9 cellular contexts compared by ENCODE assay signal in the genomic region with DNA sequence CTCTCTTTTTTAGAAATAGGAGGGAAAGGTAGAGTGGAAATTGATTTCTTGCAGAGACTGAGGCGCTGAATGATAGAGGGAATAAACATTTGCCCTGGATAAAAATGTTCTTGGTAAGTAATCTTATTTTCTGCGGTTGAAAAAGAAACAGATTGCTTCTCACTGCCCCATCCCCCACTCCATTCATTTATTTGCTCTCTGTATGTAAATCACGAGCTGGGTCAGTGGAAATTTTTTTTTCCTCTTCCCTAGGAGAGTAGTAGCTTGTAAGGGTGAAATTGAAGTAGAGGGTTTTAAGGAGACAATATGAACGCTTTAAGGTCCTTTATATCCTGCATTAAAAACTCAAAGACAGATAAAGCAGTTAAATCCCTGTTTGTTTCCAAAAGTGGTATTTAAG. TPM values are rescaled to one million over a fixed set of nuclear protein-coding genes. Genes with fewer than 3 reads are reported as not detected.
DNase-seq lines count a peak whose midpoint lies in the region; ATAC-seq and TF ChIP-seq lines count a peak whose summit lies in the region.
"Had no signal": no experiment of that assay in that cellular context is flagged by ENCODE, and none has a peak within 500 bp of the region (broad histone marks: within the 10 kb centered on the region; RNA-seq: fewer than 3 reads in every experiment).

No MANE protein-coding gene starts in this region.

- H3K9ac ChIP-seq in BLaER1 = no peak overlapping the region
- peak overlapping the region; percentile 44 to 96 for H3K9ac ChIP-seq in colonic mucosa (ENCODE audit: low read depth in 2 of 2, low read length in 2 of 2)

- H3K36me3 ChIP-seq in BLaER1 = no peaks in the 10 kb centered on the region
- no peaks in the 10 kb centered on the region for H3K36me3 ChIP-seq in colonic mucosa
- no peaks in the 10 kb centered on the region for H3K36me3 ChIP-seq in right lobe of liver

- no peaks in the 10 kb centered on the region for H4K20me1 ChIP-seq in BLaER1

- H3K4me1 Mint-ChIP-seq in nephron progenitor cell = peaks cover 50% of the 10 kb centered on the region

- H3K9me3 Mint-ChIP-seq in nephron progenitor cell = no peaks in the 10 kb centered on the region
- H3K9me3 Mint-ChIP-seq: activated CD4-positive, alpha-beta memory T cell treated with anti-CD3 and anti-CD28 coated beads for 36 hours had no signal

- H3K9me3 ChIP-seq in BLaER1 (no peaks in the 10 kb centered on the region), colonic mucosa (no peaks in the 10 kb centered on the region), right lobe of liver (no peaks in the 10 kb centered on the region)

- DNase-seq in NCI-H2171 (lab: John Stamatoyannopoulos, UW) (peak; percentile 48), colonic mucosa (peak; percentile 58), nephron progenitor cell (no peak), right lobe of liver (no peak), germinal center (ENCODE audit: low spot score) (no peak)
- DNase-seq in activated CD4-positive, alpha-beta T cell treated with anti-CD3 and anti-CD28 coated beads for 48 hours = no peak
- no peak for DNase-seq in stimulated activated CD4-positive, alpha-beta T cell treated with anti-CD3 and anti-CD28 coated beads, Interleukin-4, amount 100 ng/mL, for 4 hours
- DNase-seq: activated CD4-positive, alpha-beta memory T cell treated with anti-CD3 and anti-CD28 coated beads for 36 hours had no signal

- H3K4me1 ChIP-seq in BLaER1 = peaks cover 17% of the 10 kb centered on the region
- no peaks in the 10 kb centered on the region for H3K4me1 ChIP-seq in colonic mucosa
- H3K4me1 ChIP-seq in right lobe of liver = peaks cover 0 to 9% (median 0%) of the 10 kb centered on the region in 4 donors

- H3K4me2 ChIP-seq in BLaER1 = peak overlapping the region; percentile 84

- H3K27me3 ChIP-seq in BLaER1 (0 out of 2 replicates have a peak, but pooled peaks cover 3% of the 10 kb centered on the region), colonic mucosa (no peaks in the 10 kb centered on the region), right lobe of liver (no peaks in the 10 kb centered on the region)

- peak overlapping the region; percentile 62 for H3K4me3 ChIP-seq in BLaER1
- peak overlapping the region; percentile 37 for H3K4me3 ChIP-seq in colonic mucosa
- peak overlapping the region in 1 of 3 donors; percentile 7 for H3K4me3 ChIP-seq in right lobe of liver

- no peak for TF ChIP-seq CTCF in colonic mucosa (IDR thresholded peaks at IDR 0.05)
- no peak for TF ChIP-seq CTCF in nephron progenitor cell (IDR thresholded peaks at IDR 0.05)
- TF ChIP-seq CTCF in right lobe of liver (IDR thresholded peaks at IDR 0.05) = no peak

- WGBS in right lobe of liver (ENCODE audit: insufficient coverage, low coverage, low lambda C conversion rate, missing lambda C conversion rate) = 1% methylated on average over 4 of the region's 4 CpGs

- H3K27me3 Mint-ChIP-seq in nephron progenitor cell (ENCODE audit: low read depth, poor library complexity) = peaks cover 55% of the 10 kb centered on the region

- intact Hi-C loops in colonic mucosa (cut with DNase I) = no loop called here
- intact Hi-C loops in right lobe of liver (cut with DNase I) = no loop called here

- no peak for TF ChIP-seq POLR2A in right lobe of liver (IDR thresholded peaks at IDR 0.05)

- ATAC-seq in right lobe of liver = no peak

- H3K36me3 Mint-ChIP-seq in nephron progenitor cell (ENCODE audit: low read depth) = no peaks in the 10 kb centered on the region
- H3K36me3 Mint-ChIP-seq: activated CD4-positive, alpha-beta memory T cell treated with anti-CD3 and anti-CD28 coated beads for 36 hours had no signal

- H3K4me3 Mint-ChIP-seq in nephron progenitor cell = peak overlapping the region; percentile 87
- H3K4me3 Mint-ChIP-seq: activated CD4-positive, alpha-beta memory T cell treated with anti-CD3 and anti-CD28 coated beads for 36 hours had no signal

- H3K27ac ChIP-seq in BLaER1 = no peak overlapping the region
- peak overlapping the region; percentile 76 for H3K27ac ChIP-seq in colonic mucosa
- H3K27ac ChIP-seq in right lobe of liver = no peak overlapping the region

- H3K27ac Mint-ChIP-seq in nephron progenitor cell = no peak overlapping the region
- H3K27ac Mint-ChIP-seq: activated CD4-positive, alpha-beta memory T cell treated with anti-CD3 and anti-CD28 coated beads for 36 hours had no signal

RNA-seq across cellular contexts. Expression of a gene that starts 1.4 kb away (rescaled TPM):
- total RNA-seq in colonic mucosa = 10 to 100 TPM; 19.1 to 19.6 TPM
- not detected for total RNA-seq in right lobe of liver
- total RNA-seq: activated CD4-positive, alpha-beta memory T cell treated with anti-CD3 and anti-CD28 coated beads for 36 hours had no signal

Comparison
In these comparisons a context has a peak if more than half of its experiments do, and no peak if none do; other contexts are left out.
1. DNase-seq: peak in NCI-H2171 (single experiment) and colonic mucosa (single experiment); none in nephron progenitor cell (single experiment), activated CD4-positive, alpha-beta T cell treated with anti-CD3 and anti-CD28 coated beads for 48 hours (single experiment), right lobe of liver (0 of 3), germinal center (single experiment) and stimulated activated CD4-positive, alpha-beta T cell treated with anti-CD3 and anti-CD28 coated beads, Interleukin-4, amount 100 ng/mL, for 4 hours (0 of 2).
2. RNA of a gene that starts 1.4 kb away (total RNA-seq): 19.1 to 19.6 TPM in colonic mucosa; not detected in right lobe of liver; every median in the first group is over 10 times any median in the second.